In the genomic region with DNA sequence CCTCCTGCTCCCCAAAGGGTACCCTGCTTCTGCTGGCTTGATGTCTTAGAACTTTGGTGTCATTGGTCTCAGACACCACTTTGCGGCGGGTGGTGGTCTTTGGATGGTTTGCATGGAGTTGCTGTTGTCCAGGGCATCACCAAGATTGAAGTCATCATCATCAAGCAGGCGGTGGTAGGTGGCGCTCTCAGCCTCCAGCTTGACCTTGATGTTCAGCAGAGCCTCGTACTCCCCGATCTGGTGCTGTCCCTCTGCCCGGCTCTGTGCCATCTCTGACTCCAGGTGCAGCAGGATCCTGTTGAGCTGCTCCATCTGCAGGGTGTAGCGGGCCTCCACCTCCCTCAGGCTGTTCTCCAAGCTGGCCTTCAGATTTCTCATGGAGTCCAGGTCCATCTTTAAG, we compare ENCODE assay signal across 3 cellular contexts. TPM values are rescaled to one million over a fixed set of nuclear protein-coding genes. Genes with fewer than 3 reads are reported as not detected.
"Had no signal": no experiment of that assay in that cellular context is flagged by ENCODE, and none has a peak within 500 bp of the region (broad histone marks: within the 10 kb centered on the region; RNA-seq: fewer than 3 reads in every experiment).

No MANE protein-coding gene starts in this region.

RNA-seq across cellular contexts. Expression of gene PPP1R1C, which starts 24.5 kb away (rescaled TPM):
- total RNA-seq: endothelial cell of umbilical vein; naive thymus-derived CD4-positive, alpha-beta T cell; thoracic aorta had no signal
- polyA plus RNA-seq: naive thymus-derived CD4-positive, alpha-beta T cell had no signal
